Comparison of ENCODE assay signal across 9 cellular contexts in genomic region chr7:73718438-73718881, GRCh38. TPM values are rescaled to one million over a fixed set of nuclear protein-coding genes. Genes with fewer than 3 reads are reported as not detected.
DNase-seq lines count a peak whose midpoint lies in the region; ATAC-seq and TF ChIP-seq lines count a peak whose summit lies in the region.
"Had no signal": no experiment of that assay in that cellular context is flagged by ENCODE, and none has a peak within 500 bp of the region (broad histone marks: within the 10 kb centered on the region; RNA-seq: fewer than 3 reads in every experiment).

No MANE protein-coding gene starts in this region.

- DNase-seq in activated T-cell treated with anti-CD3 and anti-CD28 coated beads, Interleukin-2, amount 50 U/mL, for 4 hours = peak; percentile 45
- no peak for DNase-seq in stomach
- no peak for DNase-seq in KG1 (lab: John Stamatoyannopoulos, UW)
- DNase-seq in NCI-H1436 treated with DMSO at 0.1 percent for 48 hours (lab: John Stamatoyannopoulos, UW) = no peak
- DNase-seq in NCI-H128 (lab: John Stamatoyannopoulos, UW; ENCODE audit: unreplicated experiment) = no peak
- DNase-seq: NCI-H1930 had no signal

- intact Hi-C loops in stomach (cut with DNase I; ENCODE audit: low total_unique reads) = no loop called here

- H3K4me1 ChIP-seq in KMS-11 (ENCODE audit: low read depth, poor library complexity, severe bottlenecking) (peaks cover 40% of the 10 kb centered on the region), iPS-18a (ENCODE audit: control insufficient read depth, low read depth, low read length) (no peaks in the 10 kb centered on the region), stomach (peaks cover 48 to 76% (median 56%) of the 10 kb centered on the region in 4 donors)

- peaks cover 31% of the 10 kb centered on the region for H3K79me2 ChIP-seq in KMS-11 (ENCODE audit: insufficient read depth, low read depth)

- no peak overlapping the region for H3K27ac ChIP-seq in KMS-11
- H3K27ac ChIP-seq in iPS-18a (ENCODE audit: low read length) = no peak overlapping the region
- peak overlapping the region in 3 of 5 donors; percentile 22 to 82 (median 71) for H3K27ac ChIP-seq in stomach

- no peak for TF ChIP-seq CTCF in KMS-11 (conservative IDR thresholded peaks at IDR 0.05; ENCODE audit: low read depth, low read length)
- no peak for TF ChIP-seq CTCF in stomach (IDR thresholded peaks at IDR 0.05)

- no peaks in the 10 kb centered on the region for H3K27me3 ChIP-seq in KMS-11 (ENCODE audit: insufficient read depth, low read depth)
- H3K27me3 ChIP-seq in iPS-18a (ENCODE audit: control insufficient read depth, insufficient read depth, low read length) = peaks cover 23% of the 10 kb centered on the region
- peaks cover 0 to 8% (median 6%) of the 10 kb centered on the region in 3 donors for H3K27me3 ChIP-seq in stomach

- H3K4me3 ChIP-seq in KMS-11 (IDR thresholded peaks at IDR 0.05; ENCODE audit: insufficient read depth, low read depth, low read length) = no peak overlapping the region
- H3K4me3 ChIP-seq in iPS-18a (ENCODE audit: low read length) = peak overlapping the region; percentile 81
- H3K4me3 ChIP-seq in stomach = peak overlapping the region; percentile 76 to 92 (median 90)

- H3K36me3 Mint-ChIP-seq in activated T-cell treated with anti-CD3 and anti-CD28 coated beads, Interleukin-2, amount 50 U/mL, for 4 hours (ENCODE audit: insufficient read depth) = no peaks in the 10 kb centered on the region

- H3K9ac ChIP-seq in KMS-11 (peak overlapping the region; percentile 77; the same call in 1 of the 2 replicates), iPS-18a (ENCODE audit: low read length) (no peak overlapping the region)

- peak overlapping the region; percentile 84 for H3K4me3 Mint-ChIP-seq in activated T-cell treated with anti-CD3 and anti-CD28 coated beads, Interleukin-2, amount 50 U/mL, for 4 hours

- no peak for TF ChIP-seq POLR2A in stomach (IDR thresholded peaks at IDR 0.05)

- peak overlapping the region; percentile 94 for H3K4me2 ChIP-seq in KMS-11

- peaks cover 29% of the 10 kb centered on the region for H3K4me1 Mint-ChIP-seq in activated T-cell treated with anti-CD3 and anti-CD28 coated beads, Interleukin-2, amount 50 U/mL, for 4 hours (ENCODE audit: low read depth)

- no peak for ATAC-seq in activated T-cell treated with anti-CD3 and anti-CD28 coated beads, Interleukin-2, amount 50 U/mL, for 4 hours

- H3K36me3 ChIP-seq in KMS-11 (ENCODE audit: insufficient read depth) = no peaks in the 10 kb centered on the region
- H3K36me3 ChIP-seq in iPS-18a (ENCODE audit: control insufficient read depth, low read depth, low read length) = no peaks in the 10 kb centered on the region
- H3K36me3 ChIP-seq in stomach = no peaks in the 10 kb centered on the region

- H3K9me3 ChIP-seq in iPS-18a (ENCODE audit: control insufficient read depth, low read depth, low read length) = no peaks in the 10 kb centered on the region
- H3K9me3 ChIP-seq in stomach = no peaks in the 10 kb centered on the region
- H3K9me3 ChIP-seq: mucosa of descending colon had no signal

- H4K20me1 ChIP-seq in KMS-11 (ENCODE audit: insufficient read depth) = no peaks in the 10 kb centered on the region

- WGBS in stomach, 5 donors = 34 to 68% (median 45%) methylated on average over 5 to 9 of the region's 9 CpGs

- no peaks in the 10 kb centered on the region for H3K27me3 Mint-ChIP-seq in activated T-cell treated with anti-CD3 and anti-CD28 coated beads, Interleukin-2, amount 50 U/mL, for 4 hours (ENCODE audit: low read depth)

- H2AFZ ChIP-seq in KMS-11 (ENCODE audit: low read depth) = peak overlapping the region; percentile 85; the same call in 1 of the 2 replicates

- TF ChIP-seq EP300 in stomach (IDR thresholded peaks at IDR 0.05) = no peak

- no peaks in the 10 kb centered on the region for H3K9me3 Mint-ChIP-seq in activated T-cell treated with anti-CD3 and anti-CD28 coated beads, Interleukin-2, amount 50 U/mL, for 4 hours

RNA-seq across cellular contexts. Expression of gene STX1A, which starts 1.0 kb away (rescaled TPM):
- 10 to 100 TPM; 23.0 to 25.0 (median 24.7) TPM for total RNA-seq in activated T-cell treated with anti-CD3 and anti-CD28 coated beads, Interleukin-2, amount 50 U/mL, for 4 hours
- total RNA-seq in stomach = 10 to 100 TPM in 2 of 5 donors, 1 to 10 TPM in 2, not detected in 1; 3.9 to 57.2 (median 11.6) TPM
- polyA plus RNA-seq in stomach = 1 to 10 TPM; 1.1 to 8.1 (median 4.2) TPM

RNA-seq across cellular contexts. Expression of gene ABHD11, which starts 20.1 kb away (rescaled TPM):
- total RNA-seq in activated T-cell treated with anti-CD3 and anti-CD28 coated beads, Interleukin-2, amount 50 U/mL, for 4 hours = 10 to 100 TPM; 20.6 to 26.4 (median 21.0) TPM
- 100 to 1,000 TPM in 1 of 5 donors, 10 to 100 TPM in 4; 11.6 to 112 (median 13.8) TPM for total RNA-seq in stomach
- polyA plus RNA-seq in stomach = 10 to 100 TPM; 19.5 to 27.2 (median 22.9) TPM

RNA-seq across cellular contexts. Expression of gene BUD23, which starts 35.1 kb away (rescaled TPM):
- total RNA-seq in activated T-cell treated with anti-CD3 and anti-CD28 coated beads, Interleukin-2, amount 50 U/mL, for 4 hours = 100 to 1,000 TPM; 166 to 197 (median 178) TPM
- total RNA-seq in stomach = 10 to 100 TPM; 17.4 to 60.4 (median 34.5) TPM
- 10 to 100 TPM; 36.7 to 71.9 (median 55.8) TPM for polyA plus RNA-seq in stomach

RNA-seq across cellular contexts. Expression of gene DNAJC30, which starts 35.2 kb away (rescaled TPM):
- 10 to 100 TPM; 11.9 to 12.7 (median 12.0) TPM for total RNA-seq in activated T-cell treated with anti-CD3 and anti-CD28 coated beads, Interleukin-2, amount 50 U/mL, for 4 hours
- 10 to 100 TPM in 1 of 5 donors, 1 to 10 TPM in 3, not detected in 1; 1.2 to 11.3 (median 3.2) TPM for total RNA-seq in stomach
- polyA plus RNA-seq in stomach = 1 to 10 TPM; 5.7 to 8.2 (median 8.0) TPM

RNA-seq across cellular contexts. Expression of gene VPS37D, which starts 50.8 kb away (rescaled TPM):
- under 1 TPM in 2 of 3 donors, not detected in 1; 0.16 to 0.25 TPM for total RNA-seq in activated T-cell treated with anti-CD3 and anti-CD28 coated beads, Interleukin-2, amount 50 U/mL, for 4 hours
- total RNA-seq in stomach = under 1 TPM in 1 of 5 donors, not detected in 4; 0.55 TPM
- polyA plus RNA-seq in stomach = 1 to 10 TPM; 2.2 to 2.4 (median 2.3) TPM

Comparison
In these comparisons a context has a peak if more than half of its experiments do, and no peak if none do; other contexts are left out.
1. H3K27ac ChIP-seq: peak in stomach (3 of 5); none in KMS-11 (single experiment) and iPS-18a (single experiment).